In genomic region chr20:34703061-34703572, GRCh38 we compare ENCODE assay signal across 9 cellular contexts. TPM values are rescaled to one million over a fixed set of nuclear protein-coding genes. Genes with fewer than 3 reads are reported as not detected.
DNase-seq lines count a peak whose midpoint lies in the region; ATAC-seq and TF ChIP-seq lines count a peak whose summit lies in the region.
"Had no signal": no experiment of that assay in that cellular context is flagged by ENCODE, and none has a peak within 500 bp of the region (broad histone marks: within the 10 kb centered on the region; RNA-seq: fewer than 3 reads in every experiment).

No MANE protein-coding gene starts in this region.

- DNase-seq in NCI-H82 (lab: John Stamatoyannopoulos, UW) (peak; percentile 28), NCI-H82 treated with DMSO at 0.1 percent for 48 hours (lab: John Stamatoyannopoulos, UW; ENCODE audit: unreplicated experiment) (no peak), stomach (no peak), amygdala (lab: John Stamatoyannopoulos, UW) (no peak), AML-193 (lab: John Stamatoyannopoulos, UW) (no peak)

- peak overlapping the region; percentile 96 for H3K27ac Mint-ChIP-seq in activated T-helper 17 cell treated with anti-CD3 and anti-CD28 coated beads, Interleukin-2, amount 50 U/mL, for 72 hours

- TF ChIP-seq POLR2A in stomach (IDR thresholded peaks at IDR 0.05): no peak

- 17 to 28% (median 21%) methylated on average over 5 of the region's 5 CpGs for whole genome bisulfite sequencing in stomach, 5 donors

- intact Hi-C loops in stomach (cut with DNase I; ENCODE audit: low total_unique reads): no loop called here

- no peaks in the 10 kb centered on the region for H3K36me3 Mint-ChIP-seq in activated T-helper 17 cell treated with anti-CD3 and anti-CD28 coated beads, Interleukin-2, amount 50 U/mL, for 72 hours (ENCODE audit: low read depth)

- H3K36me3 ChIP-seq in stomach: no peaks in the 10 kb centered on the region
- H3K36me3 ChIP-seq: ovary had no signal

- H3K4me1 Mint-ChIP-seq in activated T-helper 17 cell treated with anti-CD3 and anti-CD28 coated beads, Interleukin-2, amount 50 U/mL, for 72 hours: peaks cover 5% of the 10 kb centered on the region

- no peaks in the 10 kb centered on the region for H3K27me3 ChIP-seq in stomach
- H3K27me3 ChIP-seq: ovary had no signal

- peak overlapping the region; percentile 89 for H3K4me3 Mint-ChIP-seq in activated T-helper 17 cell treated with anti-CD3 and anti-CD28 coated beads, Interleukin-2, amount 50 U/mL, for 72 hours

- H3K27ac ChIP-seq in stomach: peak overlapping the region in 4 of 5 donors; percentile 96 to 100 (median 100)

- peak overlapping the region; percentile 83 for H3K4me3 ChIP-seq in iPS-18c (ENCODE audit: insufficient read depth, low read depth, low read length)
- H3K4me3 ChIP-seq in stomach: peak overlapping the region; percentile 46 to 96 (median 78)

- TF ChIP-seq CTCF in stomach (IDR thresholded peaks at IDR 0.05): no peak

- H3K4me1 ChIP-seq in stomach: peaks cover 14 to 43% (median 27%) of the 10 kb centered on the region in 4 donors

- H3K9me3 ChIP-seq in iPS-18c (ENCODE audit: control insufficient read depth, insufficient read depth, low read length): no peaks in the 10 kb centered on the region
- no peaks in the 10 kb centered on the region for H3K9me3 ChIP-seq in stomach
- H3K9me3 ChIP-seq: ovary had no signal

- H3K27me3 Mint-ChIP-seq in activated T-helper 17 cell treated with anti-CD3 and anti-CD28 coated beads, Interleukin-2, amount 50 U/mL, for 72 hours: peaks cover 3% of the 10 kb centered on the region

- H3K9me3 Mint-ChIP-seq in activated T-helper 17 cell treated with anti-CD3 and anti-CD28 coated beads, Interleukin-2, amount 50 U/mL, for 72 hours: no peaks in the 10 kb centered on the region

- TF ChIP-seq EP300 in stomach (IDR thresholded peaks at IDR 0.05): no peak

- ATAC-seq in activated T-helper 17 cell treated with anti-CD3 and anti-CD28 coated beads, Interleukin-2, amount 50 U/mL, for 72 hours (replicated peaks): no peak
- no peak for ATAC-seq in GM21825 (IDR thresholded peaks at IDR 0.05; ENCODE audit: unreplicated experiment)

RNA-seq across cellular contexts. Expression of gene TP53INP2, which starts 1.0 kb away (rescaled TPM):
- 1 to 10 TPM; 4.1 to 9.2 TPM for total RNA-seq in activated T-helper 17 cell treated with anti-CD3 and anti-CD28 coated beads, Interleukin-2, amount 50 U/mL, for 72 hours
- total RNA-seq in stomach: 10 to 100 TPM in 4 of 5 donors, 1 to 10 TPM in 1; 8.4 to 63.1 (median 28.0) TPM
- polyA plus RNA-seq in stomach: 10 to 100 TPM; 11.6 to 28.0 (median 25.0) TPM

RNA-seq across cellular contexts. Expression of gene PIGU, which starts 26.2 kb away (rescaled TPM):
- total RNA-seq in activated T-helper 17 cell treated with anti-CD3 and anti-CD28 coated beads, Interleukin-2, amount 50 U/mL, for 72 hours: 10 to 100 TPM; 17.3 to 23.0 TPM
- 10 to 100 TPM in 2 of 5 donors, 1 to 10 TPM in 2, under 1 TPM in 1; 0.45 to 15.6 (median 9.7) TPM for total RNA-seq in stomach
- polyA plus RNA-seq in stomach: 10 to 100 TPM in 2 of 3 donors, 1 to 10 TPM in 1; 7.0 to 21.3 (median 10.9) TPM
